26 cellular contexts compared by ENCODE assay signal in the genomic region with DNA sequence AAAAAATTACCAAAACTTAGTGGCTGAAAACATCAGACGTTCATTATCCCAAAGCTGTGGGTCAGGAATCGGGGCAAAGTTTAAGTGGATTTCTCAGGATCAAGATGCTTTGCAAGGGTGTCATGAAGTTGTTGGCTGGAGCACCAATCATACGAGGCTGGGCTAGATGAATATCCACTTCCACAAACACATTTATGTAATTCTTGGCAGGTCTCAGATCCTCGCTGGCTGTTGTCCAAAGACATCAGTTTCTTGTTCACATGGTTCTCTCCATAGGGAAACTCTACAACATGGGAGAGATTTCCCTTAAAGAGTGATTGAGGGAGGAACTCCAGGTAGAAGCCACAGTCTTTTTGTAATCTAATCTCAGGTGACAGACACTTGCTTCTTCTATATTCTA. TPM values are rescaled to one million over a fixed set of nuclear protein-coding genes. Genes with fewer than 3 reads are reported as not detected.
DNase-seq lines count a peak whose midpoint lies in the region; FAIRE-seq and TF ChIP-seq lines count a peak whose summit lies in the region.
"Had no signal": no experiment of that assay in that cellular context is flagged by ENCODE, and none has a peak within 500 bp of the region (broad histone marks: within the 10 kb centered on the region; RNA-seq: fewer than 3 reads in every experiment).

No MANE protein-coding gene starts in this region.

- H3K27me3 ChIP-seq in mammary epithelial cell (ENCODE audit: insufficient read depth, low read length) = no peaks in the 10 kb centered on the region
- H3K27me3 ChIP-seq in endothelial cell of umbilical vein (ENCODE audit: control insufficient read depth in 2 of 2, insufficient read depth in 2 of 2, low read length in 2 of 2) = no peaks in the 10 kb centered on the region
- H3K27me3 ChIP-seq: BLaER1, Peyer's patch had no signal

- dilution Hi-C loops in mammary epithelial cell (cut with HindIII; ENCODE audit: low sequenced_read_pairs) (no loop called here), endothelial cell of umbilical vein (cut with MboI; ENCODE audit: extremely low pct_ligation_motif_present, low sequenced_read_pairs) (no loop called here)

- 44% methylated on average over 4 of the region's 4 CpGs for WGBS in mammary epithelial cell (ENCODE audit: low coverage, missing lambda C conversion rate)

- intact Hi-C loops in MCF 10A (cut with micrococcal nuclease) (no loop called here), mammary epithelial cell (cut with micrococcal nuclease) (no loop called here), endothelial cell of umbilical vein (cut with micrococcal nuclease) (no loop called here)

- TF ChIP-seq CTCF in MCF 10A (IDR thresholded peaks at IDR 0.05; ENCODE audit: unreplicated experiment) = no peak
- no peak for TF ChIP-seq CTCF in mammary epithelial cell (conservative IDR thresholded peaks at IDR 0.05 in 1 of 2, IDR thresholded peaks at IDR 0.05 in 1 of 2; ENCODE audit: extremely low read depth in 1 of 2, insufficient read depth in 1 of 2, low read depth in 1 of 2, low read length in 2 of 2)
- TF ChIP-seq CTCF in endothelial cell of umbilical vein (IDR thresholded peaks at IDR 0.05; ENCODE audit: extremely low read depth in 1 of 2, insufficient read depth in 1 of 2, low read depth in 1 of 2, low read length in 2 of 2) = no peak

- TF ChIP-seq POLR2A in endothelial cell of umbilical vein (IDR thresholded peaks at IDR 0.05; ENCODE audit: low read depth, low read length) = no peak

- no peak overlapping the region for H3K4me3 ChIP-seq in mammary epithelial cell (replicated peaks in 1 of 3; ENCODE audit: insufficient read depth in 1 of 3, low read depth in 2 of 3, low read length in 3 of 3)
- H3K4me3 ChIP-seq in endothelial cell of umbilical vein (replicated peaks in 1 of 3; ENCODE audit: insufficient read depth in 1 of 3, low read depth in 1 of 3, low read length in 3 of 3) = no peak overlapping the region
- H3K4me3 ChIP-seq: BLaER1, Peyer's patch had no signal

- H3K9me3 ChIP-seq in mammary epithelial cell (replicated peaks; ENCODE audit: insufficient read depth, low read length) = no peaks in the 10 kb centered on the region
- H3K9me3 ChIP-seq in endothelial cell of umbilical vein (replicated peaks; ENCODE audit: control insufficient read depth, insufficient read depth, low read length) = no peaks in the 10 kb centered on the region
- H3K9me3 ChIP-seq: BLaER1, Peyer's patch had no signal

- H2AFZ ChIP-seq in mammary epithelial cell (ENCODE audit: low read depth, low read length) (no peak overlapping the region), endothelial cell of umbilical vein (ENCODE audit: low read depth, low read length) (no peak overlapping the region)

- H3K4me2 ChIP-seq in mammary epithelial cell (ENCODE audit: insufficient read depth, low read depth, low read length) (no peak overlapping the region), endothelial cell of umbilical vein (ENCODE audit: insufficient read depth, low read length) (no peak overlapping the region)
- H3K4me2 ChIP-seq: BLaER1 had no signal

- H3K4me1 ChIP-seq in mammary epithelial cell (ENCODE audit: insufficient read depth, low read length) (peaks cover 12% of the 10 kb centered on the region), endothelial cell of umbilical vein (ENCODE audit: control insufficient read depth, extremely low read depth, insufficient read depth, low read length) (peaks cover 3% of the 10 kb centered on the region)
- H3K4me1 ChIP-seq: BLaER1, Peyer's patch had no signal

- in situ Hi-C loops in mammary epithelial cell (cut with MboI; ENCODE audit: low sequenced_read_pairs in 2 of 2) = no loop called here

- FAIRE-seq in endothelial cell of umbilical vein (lab: Jason Lieb, UNC) = peak; percentile 40
- FAIRE-seq: G401.6, GM12892, HTR-8/SVneo had no signal

- POLR2A ChIA-PET in MCF 10A (lab: Yijun Ruan, JAX) (no interaction called here), endothelial cell of umbilical vein (lab: Charles Lee) (no interaction called here)

- H3K9me1 ChIP-seq in endothelial cell of umbilical vein (replicated peaks; ENCODE audit: control insufficient read depth, extremely low read depth, insufficient read depth, low read length) = no peaks in the 10 kb centered on the region

- H3K27ac Mint-ChIP-seq in MCF 10A (ENCODE audit: low read depth, unreplicated experiment) = no peak overlapping the region
- H3K27ac Mint-ChIP-seq: CD4-positive, alpha-beta T cell had no signal

- BruUV-seq in MCF 10A (replicated peaks; lab: Mats Ljungman, UMichigan) (no TSS peak), mammary epithelial cell (replicated peaks; lab: Mats Ljungman, UMichigan) (no TSS peak), endothelial cell of umbilical vein (replicated peaks; lab: Mats Ljungman, UMichigan) (no TSS peak)

- peaks cover 8% of the 10 kb centered on the region for H3K9me3 Mint-ChIP-seq in MCF 10A (ENCODE audit: unreplicated experiment)
- H3K9me3 Mint-ChIP-seq: CD4-positive, alpha-beta T cell had no signal

- no peaks in the 10 kb centered on the region for H3K27me3 Mint-ChIP-seq in MCF 10A (ENCODE audit: insufficient read depth, unreplicated experiment)
- H3K27me3 Mint-ChIP-seq: CD4-positive, alpha-beta T cell had no signal

- peaks cover 6% of the 10 kb centered on the region for H3K36me3 Mint-ChIP-seq in MCF 10A (ENCODE audit: insufficient read depth, unreplicated experiment)

- no peak overlapping the region for H3K9ac ChIP-seq in mammary epithelial cell (ENCODE audit: insufficient read depth, low read length)
- H3K9ac ChIP-seq in endothelial cell of umbilical vein (replicated peaks; ENCODE audit: extremely low read depth, insufficient read depth, low read length) = no peak overlapping the region
- H3K9ac ChIP-seq: BLaER1 had no signal

- H3K36me3 ChIP-seq in mammary epithelial cell (ENCODE audit: insufficient read depth, low read length) (no peaks in the 10 kb centered on the region), endothelial cell of umbilical vein (ENCODE audit: control insufficient read depth in 2 of 2, extremely low read depth in 1 of 2, insufficient read depth in 2 of 2, low read length in 2 of 2) (no peaks in the 10 kb centered on the region)
- H3K36me3 ChIP-seq: BLaER1, Peyer's patch had no signal

- CTCF ChIA-PET in MCF 10A (lab: Yijun Ruan, JAX) = interaction anchor here (0.6 to 0.9 kb wide), 2 partner anchors 14 to 70 kb away, joined by 3 to 4 read pairs; no protein-coding TSS in a partner anchor
- CTCF ChIA-PET in mammary epithelial cell (lab: Charles Lee; ENCODE audit: low non-redundant PET) = no interaction called here
- CTCF ChIA-PET in endothelial cell of umbilical vein (lab: Charles Lee) = no interaction called here

- H3K27ac ChIP-seq in mammary epithelial cell (ENCODE audit: insufficient read depth, low read depth, low read length) (no peak overlapping the region), endothelial cell of umbilical vein (ENCODE audit: insufficient read depth, low read depth, low read length) (no peak overlapping the region)
- H3K27ac ChIP-seq: 22Rv1, BLaER1, Peyer's patch had no signal

- no peaks in the 10 kb centered on the region for H4K20me1 ChIP-seq in mammary epithelial cell (ENCODE audit: insufficient read depth, low read length)
- H4K20me1 ChIP-seq in endothelial cell of umbilical vein (replicated peaks; ENCODE audit: control insufficient read depth, extremely low read depth, insufficient read depth, low read length) = no peaks in the 10 kb centered on the region
- H4K20me1 ChIP-seq: BLaER1 had no signal

- H3K79me2 ChIP-seq in mammary epithelial cell (ENCODE audit: insufficient read depth, low read length) (no peaks in the 10 kb centered on the region), endothelial cell of umbilical vein (ENCODE audit: control insufficient read depth, insufficient read depth, low read length) (no peaks in the 10 kb centered on the region)

- DNase-seq in MCF 10A (ENCODE audit: unreplicated experiment) = peak; percentile 86
- DNase-seq in mammary epithelial cell = no peak
- peak; percentile 69 for DNase-seq in endothelial cell of umbilical vein (ENCODE audit: low read depth, low spot score)
- DNase-seq in pulmonary artery endothelial cell (ENCODE audit: low read depth, low spot score) = peak; percentile 2
- no peak for DNase-seq in NCI-H1092 (lab: John Stamatoyannopoulos, UW)
- DNase-seq in NCI-H226 = no peak
- no peak for DNase-seq in stimulated activated CD4-positive, alpha-beta T cell treated with anti-CD3 and anti-CD28 coated beads, Interleukin-1b, Interleukin-23, amount 100 ng/mL, for 48 hours
- DNase-seq in NCI-H524 treated with DMSO at 0.1 percent for 48 hours (lab: John Stamatoyannopoulos, UW) = no peak
- DNase-seq: ACHN; CD4-positive, alpha-beta T cell; COR-L47; DMS 273 treated with DMSO at 0.1 percent for 48 hours; DND-41; GOT3; KG1; NCI-H1436 treated with DMSO at 0.1 percent for 48 hours; NCI-H1930; NCI-H510A; NCI-H774; Peyer's patch had no signal

- H3K4me3 Mint-ChIP-seq in MCF 10A (ENCODE audit: unreplicated experiment) = no peak overlapping the region
- H3K4me3 Mint-ChIP-seq: CD4-positive, alpha-beta T cell had no signal

- peaks cover 32% of the 10 kb centered on the region for H3K4me1 Mint-ChIP-seq in MCF 10A (ENCODE audit: insufficient read depth, unreplicated experiment)

RNA-seq across cellular contexts. Expression of a gene that starts 20.2 kb away (rescaled TPM):
- total RNA-seq in MCF 10A (2022) (not detected in 2 replicates), mammary epithelial cell (not detected), endothelial cell of umbilical vein (not detected in 2 replicates), pulmonary artery endothelial cell (not detected in 2 replicates)
- polyA plus RNA-seq in mammary epithelial cell (not detected), endothelial cell of umbilical vein (not detected in 2 replicates)
- polyA minus RNA-seq in mammary epithelial cell (not detected), endothelial cell of umbilical vein (not detected in 2 replicates)
- polyA plus RNA-seq in endothelial cell of umbilical vein (2011; cell fraction: cytosol; rRNA removed) = not detected in 2 replicates
- polyA plus RNA-seq in endothelial cell of umbilical vein (2011; cell fraction: nucleus; rRNA removed) = not detected in 2 replicates
- not detected in 2 replicates for polyA plus RNA-seq in endothelial cell of umbilical vein (2012)
- not detected for polyA minus RNA-seq in endothelial cell of umbilical vein (2011; cell fraction: cytosol; rRNA and poly(A)+ RNA removed)
- polyA minus RNA-seq in endothelial cell of umbilical vein (2011; cell fraction: nucleus; rRNA and poly(A)+ RNA removed) = not detected in 2 replicates
- total RNA-seq: CD4-positive, alpha-beta T cell; M059J; Peyer's patch had no signal

RNA-seq across cellular contexts. Expression of a gene that starts 34.1 kb away (rescaled TPM):
- not detected in 2 replicates for total RNA-seq in MCF 10A (2022)
- not detected for total RNA-seq in mammary epithelial cell
- not detected for polyA plus RNA-seq in mammary epithelial cell
- polyA minus RNA-seq in mammary epithelial cell = not detected
- not detected in 2 replicates for total RNA-seq in endothelial cell of umbilical vein
- polyA plus RNA-seq in endothelial cell of umbilical vein = not detected in 2 replicates
- not detected in 2 replicates for polyA plus RNA-seq in endothelial cell of umbilical vein (2011; cell fraction: cytosol; rRNA removed)
- not detected in 2 replicates for polyA plus RNA-seq in endothelial cell of umbilical vein (2011; cell fraction: nucleus; rRNA removed)
- not detected in 2 replicates for polyA plus RNA-seq in endothelial cell of umbilical vein (2012)
- not detected in 2 replicates for polyA minus RNA-seq in endothelial cell of umbilical vein
- not detected for polyA minus RNA-seq in endothelial cell of umbilical vein (2011; cell fraction: cytosol; rRNA and poly(A)+ RNA removed)
- not detected in 2 replicates for polyA minus RNA-seq in endothelial cell of umbilical vein (2011; cell fraction: nucleus; rRNA and poly(A)+ RNA removed)
- not detected in 2 replicates for total RNA-seq in pulmonary artery endothelial cell
- total RNA-seq: CD4-positive, alpha-beta T cell; M059J; Peyer's patch had no signal

Comparison
In these comparisons a context has a peak if more than half of its experiments do, and no peak if none do; other contexts are left out.
1. DNase-seq: peak in MCF 10A (single experiment), endothelial cell of umbilical vein (single experiment) and pulmonary artery endothelial cell (single experiment); none in mammary epithelial cell (single experiment), NCI-H1092 (single experiment), NCI-H226 (single experiment), stimulated activated CD4-positive, alpha-beta T cell treated with anti-CD3 and anti-CD28 coated beads, Interleukin-1b, Interleukin-23, amount 100 ng/mL, for 48 hours (single experiment) and NCI-H524 treated with DMSO at 0.1 percent for 48 hours (single experiment).